Comparison of ENCODE assay signal across 11 cellular contexts in the genomic region with DNA sequence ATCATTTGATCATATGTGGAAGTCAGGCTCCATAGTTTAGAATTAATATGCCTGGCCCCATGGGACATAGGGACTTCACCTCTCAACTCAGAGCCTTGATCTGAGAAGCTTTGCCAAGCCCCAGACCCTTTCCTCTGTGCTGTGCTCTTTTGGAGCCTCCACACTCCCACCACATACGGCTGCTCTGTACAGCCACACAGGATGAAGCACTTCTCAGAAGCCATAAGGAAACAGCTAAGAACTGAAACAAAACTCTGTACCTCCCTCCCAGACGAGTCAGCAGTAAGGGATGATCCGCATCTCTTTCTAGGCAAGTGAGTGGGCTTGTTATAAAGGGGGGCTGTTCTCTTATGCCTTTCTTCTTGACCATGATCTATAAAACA.
DNase-seq lines count a peak whose midpoint lies in the region; ATAC-seq and TF ChIP-seq lines count a peak whose summit lies in the region.
"Had no signal": no experiment of that assay in that cellular context is flagged by ENCODE, and none has a peak within 500 bp of the region (broad histone marks: within the 10 kb centered on the region; RNA-seq: fewer than 3 reads in every experiment).

No MANE protein-coding gene starts in this region.

- H3K9me3 ChIP-seq in CD4-positive, alpha-beta T cell (ENCODE audit: control insufficient read depth, low read length): no peaks in the 10 kb centered on the region
- H3K9me3 ChIP-seq in gastroesophageal sphincter (no peaks in the 10 kb centered on the region), body of pancreas (no peaks in the 10 kb centered on the region)

- no peak for TF ChIP-seq CTCF in CD4-positive, alpha-beta T cell (IDR thresholded peaks at IDR 0.05)
- TF ChIP-seq CTCF in gastroesophageal sphincter (IDR thresholded peaks at IDR 0.05) (no peak), body of pancreas (IDR thresholded peaks at IDR 0.05) (no peak)

- H3K36me3 Mint-ChIP-seq in CD4-positive, alpha-beta T cell (ENCODE audit: low read depth): peaks cover 65% of the 10 kb centered on the region
- H3K36me3 Mint-ChIP-seq in T-helper 1 cell treated with Interleukin-12 subunit alpha and Interleukin-12 subunit beta and Interleukin-4 antibody, amounts not matched to agents 30 μg/mL and 1 μg/mL, for 36 hours (ENCODE audit: low read depth): peaks cover 75% of the 10 kb centered on the region

- no peak for TF ChIP-seq EP300 in gastroesophageal sphincter (IDR thresholded peaks at IDR 0.05)

- H3K4me1 Mint-ChIP-seq in CD4-positive, alpha-beta T cell (ENCODE audit: low read depth): peaks cover 82% of the 10 kb centered on the region
- H3K4me1 Mint-ChIP-seq in T-helper 1 cell treated with Interleukin-12 subunit alpha and Interleukin-12 subunit beta and Interleukin-4 antibody, amounts not matched to agents 30 μg/mL and 1 μg/mL, for 36 hours (ENCODE audit: low read depth): peaks cover 80% of the 10 kb centered on the region

- H3K27ac ChIP-seq in CD4-positive, alpha-beta T cell (ENCODE audit: low read depth, low read length): no peak overlapping the region
- H3K27ac ChIP-seq in gastroesophageal sphincter (peak overlapping the region; percentile 15 to 57 (median 53)), body of pancreas (no peak overlapping the region)
- H3K27ac ChIP-seq: VCaP had no signal

- intact Hi-C loops in CD4-positive, alpha-beta T cell (cut with DNase I, micrococcal nuclease): no loop called here
- intact Hi-C loops in body of pancreas (cut with DNase I): no loop called here

- H3K4me1 ChIP-seq in gastroesophageal sphincter (peaks cover 11 to 67% (median 13%) of the 10 kb centered on the region in 3 donors), body of pancreas (peaks cover 20% of the 10 kb centered on the region)

- no peaks in the 10 kb centered on the region for H3K27me3 ChIP-seq in CD4-positive, alpha-beta T cell (ENCODE audit: control insufficient read depth, insufficient read depth, low read length)
- no peaks in the 10 kb centered on the region for H3K27me3 ChIP-seq in gastroesophageal sphincter
- no peaks in the 10 kb centered on the region for H3K27me3 ChIP-seq in body of pancreas

- no peaks in the 10 kb centered on the region for H3K27me3 Mint-ChIP-seq in CD4-positive, alpha-beta T cell
- H3K27me3 Mint-ChIP-seq in T-helper 1 cell treated with Interleukin-12 subunit alpha and Interleukin-12 subunit beta and Interleukin-4 antibody, amounts not matched to agents 30 μg/mL and 1 μg/mL, for 36 hours (ENCODE audit: low read depth): no peaks in the 10 kb centered on the region

- POLR2A ChIA-PET in CD4-positive, alpha-beta T cell (lab: Charles Lee): interaction anchor here (0.9 to 1.3 kb wide), 5 partner anchors 10 to 66 kb away, joined by 3 to 4 read pairs (median 4); no protein-coding TSS in a partner anchor

- TF ChIP-seq POLR2A in gastroesophageal sphincter (IDR thresholded peaks at IDR 0.05): no peak
- no peak for TF ChIP-seq POLR2A in body of pancreas (IDR thresholded peaks at IDR 0.05)

- peak overlapping the region; percentile 44 for H3K4me3 Mint-ChIP-seq in CD4-positive, alpha-beta T cell
- peak overlapping the region; percentile 43 for H3K4me3 Mint-ChIP-seq in T-helper 1 cell treated with Interleukin-12 subunit alpha and Interleukin-12 subunit beta and Interleukin-4 antibody, amounts not matched to agents 30 μg/mL and 1 μg/mL, for 36 hours

- CTCF ChIA-PET in CD4-positive, alpha-beta T cell (lab: Charles Lee): interaction anchor here (0.7 to 1.5 kb wide), 3 partner anchors 19 to 56 kb away, joined by 3 to 5 read pairs (median 3); no protein-coding TSS in a partner anchor

- peak; percentile 39 for ATAC-seq in CD4-positive, alpha-beta T cell (ENCODE audit: poor library complexity)
- ATAC-seq in GM18909 (IDR thresholded peaks at IDR 0.05; ENCODE audit: poor library complexity, unreplicated experiment) (peak; percentile 29), gastroesophageal sphincter (no peak), GM21447 (IDR thresholded peaks at IDR 0.05; ENCODE audit: unreplicated experiment) (no peak), body of pancreas (no peak)

- 17 to 39% methylated on average over 1 to 2 of the region's 3 CpGs for WGBS in gastroesophageal sphincter (ENCODE audit: low coverage in 1 of 2), 2 donors
- 81 to 85% methylated on average over 3 of the region's 3 CpGs for WGBS in body of pancreas, 2 donors

- DNase-seq in CD4-positive, alpha-beta T cell: peak in 1 of 10 experiments; percentile 19
- no peak for DNase-seq in body of pancreas
- DNase-seq in NCI-H748 (lab: John Stamatoyannopoulos, UW; ENCODE audit: unreplicated experiment): no peak
- no peak for DNase-seq in LoVo (ENCODE audit: low spot score)
- DNase-seq: amniotic stem cell, NCI-H2081 treated with DMSO at 0.1 percent for 48 hours had no signal

- H3K9me3 Mint-ChIP-seq in CD4-positive, alpha-beta T cell: no peaks in the 10 kb centered on the region
- peaks cover 8% of the 10 kb centered on the region for H3K9me3 Mint-ChIP-seq in T-helper 1 cell treated with Interleukin-12 subunit alpha and Interleukin-12 subunit beta and Interleukin-4 antibody, amounts not matched to agents 30 μg/mL and 1 μg/mL, for 36 hours

- peaks cover 0 to 6% of the 10 kb centered on the region in 2 donors for H3K36me3 ChIP-seq in gastroesophageal sphincter
- H3K36me3 ChIP-seq in body of pancreas (replicated peaks in 1 of 2; ENCODE audit: insufficient read depth in 1 of 2, low read depth in 2 of 2): no peaks in the 10 kb centered on the region

- peak overlapping the region; percentile 80 for H3K27ac Mint-ChIP-seq in CD4-positive, alpha-beta T cell
- H3K27ac Mint-ChIP-seq in T-helper 1 cell treated with Interleukin-12 subunit alpha and Interleukin-12 subunit beta and Interleukin-4 antibody, amounts not matched to agents 30 μg/mL and 1 μg/mL, for 36 hours: peak overlapping the region; percentile 90

- no peak overlapping the region for H3K4me3 ChIP-seq in gastroesophageal sphincter
- H3K4me3 ChIP-seq in body of pancreas: no peak overlapping the region

Comparison
In these comparisons a context has a peak if more than half of its experiments do, and no peak if none do; other contexts are left out.
1. ATAC-seq: peak in CD4-positive, alpha-beta T cell (single experiment) and GM18909 (single experiment); none in gastroesophageal sphincter (single experiment), GM21447 (single experiment) and body of pancreas (single experiment).
2. H3K27ac ChIP-seq: peak in gastroesophageal sphincter (4 of 4); none in CD4-positive, alpha-beta T cell (single experiment) and body of pancreas (0 of 4).